Comparison of ENCODE assay signal across 31 cellular contexts in genomic region chr16:3538222-3538621, GRCh38. TPM values are rescaled to one million over a fixed set of nuclear protein-coding genes. Genes with fewer than 3 reads are reported as not detected.
"Had no signal": no experiment of that assay in that cellular context is flagged by ENCODE, and none has a peak within 500 bp of the region (broad histone marks: within the 10 kb centered on the region; RNA-seq: fewer than 3 reads in every experiment).

No MANE protein-coding gene starts in this region.

- H3K27me3 ChIP-seq: adrenal gland, SJSA1 had no signal

- H3K4me1 Mint-ChIP-seq: activated naive CD8-positive, alpha-beta T cell treated with anti-CD3 and anti-CD28 coated beads, Interleukin-2, amount 10 ng/mL, durations not matched to agents 7 days and 5 days had no signal

- H3K4me3 ChIP-seq: adrenal gland, SJSA1 had no signal

- H3K27ac Mint-ChIP-seq: activated CD8-positive, alpha-beta T cell treated with anti-CD3 and anti-CD28 coated beads, Interleukin-2, amount 10 ng/mL, durations not matched to agents 7 days and 5 days; activated naive CD8-positive, alpha-beta T cell treated with anti-CD3 and anti-CD28 coated beads, Interleukin-2, amount 10 ng/mL, durations not matched to agents 7 days and 5 days; T-helper 1 cell treated with Interleukin-12 subunit alpha and Interleukin-12 subunit beta and Interleukin-4 antibody, amounts not matched to agents 30 μg/mL and 1 μg/mL, for 36 hours; WTC11 had no signal

- ATAC-seq: activated CD8-positive, alpha-beta T cell treated with anti-CD3 and anti-CD28 coated beads, Interleukin-2, amount 10 ng/mL, durations not matched to agents 7 days and 5 days; activated T-cell treated with anti-CD3 and anti-CD28 coated beads, Interleukin-2, amount 50 U/mL, for 4 hours; PC-3; SK-N-SH treated with all-trans-retinoic acid at 6 μM for 48 hours; WTC11 had no signal

- DNase-seq: activated CD4-positive, alpha-beta T cell treated with anti-CD3 and anti-CD28 coated beads for 48 hours; activated CD4-positive, alpha-beta T cell treated with anti-CD3 and anti-CD28 coated beads, Interleukin-2, amount 50 U/mL, for 4 hours; activated CD4-positive, CD25-positive, alpha-beta regulatory T cell treated with anti-CD3 and anti-CD28 coated beads, Interleukin-2, amount 50 U/mL, for 72 hours; activated CD8-positive, alpha-beta memory T cell treated with anti-CD3 and anti-CD28 coated beads, Interleukin-2, amount 50 U/mL, for 48 hours; activated CD8-positive, alpha-beta T cell treated with anti-CD3 and anti-CD28 coated beads, Interleukin-2, amount 10 ng/mL, durations not matched to agents 7 days and 5 days; activated effector memory CD4-positive, alpha-beta T cell treated with anti-CD3 and anti-CD28 coated beads, Interleukin-2, amount 50 U/mL, for 16 hours; activated naive CD4-positive, alpha-beta T cell treated with Interleukin-2 at 50 U/mL for 16 hours; activated naive CD8-positive, alpha-beta T cell treated with anti-CD3 and anti-CD28 coated beads, Interleukin-2, amount 10 ng/mL, durations not matched to agents 7 days and 5 days; activated T-cell treated with anti-CD3 and anti-CD28 coated beads, Interleukin-2, amount 50 U/mL, for 4 hours; adrenal gland; anterior cingulate cortex; cerebellar nuclear complex; KG1; NCI-H1048; NCI-H146; NCI-H187 treated with DMSO at 0.1 percent for 48 hours; NCI-H2081 treated with DMSO at 0.1 percent for 48 hours; NCI-H226; NCI-H526; NCI-H774; PC-3; SHP77; T-helper 9 cell had no signal

- H3K4me3 Mint-ChIP-seq: activated CD8-positive, alpha-beta T cell treated with anti-CD3 and anti-CD28 coated beads, Interleukin-2, amount 10 ng/mL, durations not matched to agents 7 days and 5 days; activated naive CD8-positive, alpha-beta T cell treated with anti-CD3 and anti-CD28 coated beads, Interleukin-2, amount 10 ng/mL, durations not matched to agents 7 days and 5 days; activated T-cell treated with anti-CD3 and anti-CD28 coated beads, Interleukin-2, amount 50 U/mL, for 4 hours; T-helper 1 cell treated with Interleukin-12 subunit alpha and Interleukin-12 subunit beta and Interleukin-4 antibody, amounts not matched to agents 30 μg/mL and 1 μg/mL, for 36 hours; WTC11 had no signal

- H3K27ac ChIP-seq: adrenal gland, SJSA1 had no signal

- H3K27me3 Mint-ChIP-seq: activated naive CD8-positive, alpha-beta T cell treated with anti-CD3 and anti-CD28 coated beads, Interleukin-2, amount 10 ng/mL, durations not matched to agents 7 days and 5 days had no signal

- H3K9me3 ChIP-seq: adrenal gland, SJSA1 had no signal

- H3K9me3 Mint-ChIP-seq: activated naive CD8-positive, alpha-beta T cell treated with anti-CD3 and anti-CD28 coated beads, Interleukin-2, amount 10 ng/mL, durations not matched to agents 7 days and 5 days; activated T-cell treated with anti-CD3 and anti-CD28 coated beads, Interleukin-2, amount 50 U/mL, for 4 hours; T-helper 1 cell treated with Interleukin-12 subunit alpha and Interleukin-12 subunit beta and Interleukin-4 antibody, amounts not matched to agents 30 μg/mL and 1 μg/mL, for 36 hours; WTC11 had no signal

RNA-seq across cellular contexts. Expression of gene NLRC3, which starts 39.0 kb away (rescaled TPM):
- total RNA-seq: LHCN-M2, M059J, NCI-H460, PC-3, SJSA1 had no signal

RNA-seq across cellular contexts. Expression of gene C16orf90, which starts 42.9 kb away (rescaled TPM):
- total RNA-seq: activated CD8-positive, alpha-beta T cell treated with anti-CD3 and anti-CD28 coated beads, Interleukin-2, amount 10 ng/mL, durations not matched to agents 7 days and 5 days; activated naive CD8-positive, alpha-beta T cell treated with anti-CD3 and anti-CD28 coated beads, Interleukin-2, amount 10 ng/mL, durations not matched to agents 7 days and 5 days; activated T-cell treated with anti-CD3 and anti-CD28 coated beads, Interleukin-2, amount 50 U/mL, for 4 hours; adrenal gland; cardiac septum; LHCN-M2; M059J; NCI-H460; PC-3; SJSA1; WTC11 had no signal
- polyA plus RNA-seq: adrenal gland had no signal
